ENCODE assay signal across 20 cellular contexts in the genomic region with DNA sequence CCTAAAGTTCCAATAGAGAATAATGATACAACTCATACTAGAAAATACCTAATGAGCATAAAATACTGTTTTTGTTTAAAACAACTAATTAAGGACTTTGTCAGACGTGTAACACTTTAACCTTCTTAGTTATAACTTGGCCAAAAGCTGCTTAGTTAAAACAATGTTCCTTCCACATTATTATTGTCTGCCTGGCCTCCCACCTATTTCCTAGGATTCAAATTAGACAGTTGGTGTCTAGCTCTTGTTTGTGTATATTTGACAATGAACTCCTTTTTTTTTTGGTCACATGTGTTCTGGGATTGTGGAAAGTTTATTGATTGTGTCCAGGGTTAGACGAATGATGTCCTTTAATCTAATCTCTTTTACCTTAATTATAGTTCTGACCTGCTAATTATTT.
"Had no signal": no experiment of that assay in that cellular context is flagged by ENCODE, and none has a peak within 500 bp of the region (broad histone marks: within the 10 kb centered on the region; RNA-seq: fewer than 3 reads in every experiment).

No MANE protein-coding gene starts in this region.

- H3K9me3 ChIP-seq: SK-N-SH had no signal

- H3K9ac ChIP-seq: KMS-11, SK-N-SH had no signal

- H3K27ac ChIP-seq: HL-60, KMS-11 had no signal

- H3K27me3 Mint-ChIP-seq: IgD-negative memory B cell had no signal

- H3K4me1 Mint-ChIP-seq: IgD-negative memory B cell had no signal

- H3K27ac Mint-ChIP-seq: IgD-negative memory B cell had no signal

- H3K4me3 ChIP-seq: K562 had no signal

- ATAC-seq: K562 had no signal

- H3K36me3 Mint-ChIP-seq: IgD-negative memory B cell had no signal

- DNase-seq: Kasumi-1, MM.1S, NCI-H1048, NCI-H1105, NCI-H146, NCI-H1694 treated with DMSO at 0.1 percent for 48 hours, NCI-H1930, NCI-H2081, NCI-H2107, NCI-H2227 treated with DMSO at 0.1 percent for 48 hours, NCI-H524, NCI-H526 treated with DMSO at 0.1 percent for 48 hours, NCI-H774, RPMI8226, SHP77, SK-N-SH had no signal

- H3K9me3 Mint-ChIP-seq: IgD-negative memory B cell had no signal

- H3K4me3 Mint-ChIP-seq: IgD-negative memory B cell had no signal
